1 cellular context compared by ENCODE assay signal in genomic region chr3:4996223-4996765, GRCh38.
TF ChIP-seq lines count a peak whose summit lies in the region.

No MANE protein-coding gene starts in this region.

TF ChIP-seq in K562, 482 proteins besides CTCF, POLR2A, EP300 and RAD21 (continues in another document):
- TF ChIP-seq HDAC2 (IDR thresholded peaks at IDR 0.05) (no peak; the same call in 1 of the 2 replicates), MLX (CRISPR knock-in tag; conservative IDR thresholded peaks at IDR 0.05) (no peak), STAG1 (CRISPR knock-in tag; IDR thresholded peaks at IDR 0.05; ENCODE audit: borderline replicate concordance) (no peak), YBX1 (IDR thresholded peaks at IDR 0.05) (no peak), CAMTA2 (CRISPR knock-in tag; conservative IDR thresholded peaks at IDR 0.05) (no peak), SRF (CRISPR knock-in tag; IDR thresholded peaks at IDR 0.05) (peak; percentile 11 to 79; a peak in 2 of 4 replicates), MECOM (CRISPR knock-in tag; IDR thresholded peaks at IDR 0.05) (0 out of 2 replicates have a peak, but pooled peaks have one; percentile 23), ZC3H8 (IDR thresholded peaks at IDR 0.05) (no peak), BCLAF1 (IDR thresholded peaks at IDR 0.05; ENCODE audit: borderline replicate concordance in 1 of 2, control insufficient read depth in 1 of 2, low read depth in 2 of 2, low read length in 1 of 2) (no peak), ZNF124 (CRISPR knock-in tag; IDR thresholded peaks at IDR 0.05) (no peak), FOSL1 (tag; conservative IDR thresholded peaks at IDR 0.05) (no peak; the same call in none of the 2 replicates), KAT7 (CRISPR knock-in tag; IDR thresholded peaks at IDR 0.05; ENCODE audit: borderline replicate concordance) (no peak), ZNF740 (CRISPR knock-in tag; IDR thresholded peaks at IDR 0.05) (no peak), ZNF740 (tag; IDR thresholded peaks at IDR 0.05) (no peak), ZNF551 (CRISPR knock-in tag; IDR thresholded peaks at IDR 0.05) (no peak), POLR2AphosphoS2 (IDR thresholded peaks at IDR 0.05; ENCODE audit: low read length) (no peak), TARDBP (IDR thresholded peaks at IDR 0.05) (no peak), MAFG (tag; conservative IDR thresholded peaks at IDR 0.05) (peak; percentile 96), LARP7 (IDR thresholded peaks at IDR 0.05) (no peak), ZNF280A (IDR thresholded peaks at IDR 0.05; ENCODE audit: low read depth, partially characterized antibody) (no peak), SMARCA5 (IDR thresholded peaks at IDR 0.05) (no peak), CBFA2T2 (conservative IDR thresholded peaks at IDR 0.05) (no peak; the same call in 1 of the 2 replicates), KLF10 (CRISPR knock-in tag; IDR thresholded peaks at IDR 0.05) (no peak), ZBTB11 (CRISPR knock-in tag; IDR thresholded peaks at IDR 0.05) (no peak), ZEB2 (IDR thresholded peaks at IDR 0.05) (no peak), MBD2 (IDR thresholded peaks at IDR 0.05; ENCODE audit: borderline replicate concordance, low read depth) (no peak), U2AF1 (optimal IDR thresholded peaks at IDR 0.05; ENCODE audit: low read depth, low read length) (no peak), ARNT (IDR thresholded peaks at IDR 0.05) (no peak), ZNF311 (CRISPR knock-in tag; IDR thresholded peaks at IDR 0.05) (no peak), ZBTB33 (CRISPR knock-in tag; IDR thresholded peaks at IDR 0.05) (no peak), ZBED1 (IDR thresholded peaks at IDR 0.05) (no peak), GABPB2 (CRISPR knock-in tag; conservative IDR thresholded peaks at IDR 0.05) (0 out of 2 replicates have a peak, but pooled peaks have one; percentile 4), RBM17 (IDR thresholded peaks at IDR 0.05; ENCODE audit: borderline replicate concordance, low read depth, low read length) (no peak), STAT6 (CRISPR knock-in tag; IDR thresholded peaks at IDR 0.05) (no peak), ADNP (tag; IDR thresholded peaks at IDR 0.05) (0 out of 2 replicates have a peak, but pooled peaks have one; percentile 37), CEBPZ (IDR thresholded peaks at IDR 0.05; ENCODE audit: borderline replicate concordance, low read depth, low read length) (no peak), ZNF436 (CRISPR knock-in tag; IDR thresholded peaks at IDR 0.05) (no peak), RBM25 (IDR thresholded peaks at IDR 0.05; ENCODE audit: low read depth, low read length, severe bottlenecking) (no peak), NEUROD1 (IDR thresholded peaks at IDR 0.05; ENCODE audit: borderline replicate concordance, low read depth, low read length, partially characterized antibody) (no peak), ATF6 (CRISPR knock-in tag; IDR thresholded peaks at IDR 0.05) (no peak), TEAD4 (IDR thresholded peaks at IDR 0.05; ENCODE audit: low read length) (no peak), TEAD4 (CRISPR knock-in tag; IDR thresholded peaks at IDR 0.05; ENCODE audit: borderline replicate concordance) (no peak), COPS2 (conservative IDR thresholded peaks at IDR 0.05) (no peak), ZNF695 (CRISPR knock-in tag; IDR thresholded peaks at IDR 0.05) (no peak), MCM5 (IDR thresholded peaks at IDR 0.05; ENCODE audit: low read depth) (no peak), RCOR1 (IDR thresholded peaks at IDR 0.05; ENCODE audit: borderline replicate concordance in 1 of 2, low read depth in 2 of 2, low read length in 2 of 2) (no peak), KLF1 (tag; IDR thresholded peaks at IDR 0.05) (no peak), MYC (IDR thresholded peaks at IDR 0.05; ENCODE audit: low read depth, low read length) (no peak; the same call in 1 of the 2 replicates), MYC (CRISPR knock-in tag; IDR thresholded peaks at IDR 0.05; ENCODE audit: borderline replicate concordance, low read depth) (no peak), GATAD2A (IDR thresholded peaks at IDR 0.05) (0 out of 2 replicates have a peak, but pooled peaks have one; percentile 55)
